ENCODE assay signal across 8 cellular contexts in genomic region chr4:3955361-3956164, GRCh38.
DNase-seq lines count a peak whose midpoint lies in the region; ATAC-seq and TF ChIP-seq lines count a peak whose summit lies in the region.
"Not testable (repeated sequence)": the region's sequence is repeated elsewhere in the genome, so short reads cannot be mapped to it uniquely, and the experiment has no call there.

No MANE protein-coding gene starts in this region.

- H3K27ac ChIP-seq in BLaER1 (peak overlapping the region; percentile 76), left lung (peak overlapping the region; percentile 69 to 89)

- H3K36me3 ChIP-seq in BLaER1, left lung: not testable (repeated sequence)

- intact Hi-C loops in left lung (cut with DNase I) = not testable (repeated sequence)

- TF ChIP-seq CTCF in left lung (IDR thresholded peaks at IDR 0.05) = not testable (repeated sequence)

- H3K4me2 ChIP-seq in BLaER1 = peak overlapping the region; percentile 92

- H3K9me3 ChIP-seq in BLaER1, left lung: not testable (repeated sequence)

- H3K9ac ChIP-seq in BLaER1 = peak overlapping the region; percentile 80

- H4K20me1 ChIP-seq in BLaER1 = not testable (repeated sequence)

- peak overlapping the region; percentile 80 for H3K4me3 ChIP-seq in BLaER1
- peak overlapping the region; percentile 68 to 73 for H3K4me3 ChIP-seq in left lung

- ATAC-seq in GM19351 (IDR thresholded peaks at IDR 0.05; ENCODE audit: unreplicated experiment) (peak; percentile 97), HG03520 (IDR thresholded peaks at IDR 0.05; ENCODE audit: unreplicated experiment) (peak; percentile 98), left lung (peak; percentile 100)

- H3K4me1 ChIP-seq in BLaER1 = peaks cover 40% of the 10 kb centered on the region
- H3K4me1 ChIP-seq in left lung = not testable (repeated sequence)

- H3K27me3 ChIP-seq in BLaER1, left lung: not testable (repeated sequence)

- DNase-seq in NCI-H526 treated with DMSO at 0.1 percent for 48 hours (lab: John Stamatoyannopoulos, UW) (peak; percentile 99), dedifferentiated amniotic fluid mesenchymal stem cell (ENCODE audit: extremely low spot score) (peak; percentile 96), left lung (peak; percentile 99)
- peak; percentile 97 to 99 for DNase-seq in activated CD4-positive, alpha-beta T cell treated with anti-CD3 and anti-CD28 coated beads, Interleukin-2, amount 50 U/mL, for 24 hours (ENCODE audit: low read depth in 1 of 2, low spot score in 1 of 2)
- DNase-seq in stimulated activated CD4-positive, alpha-beta T cell treated with anti-CD3 and anti-CD28 coated beads, Interleukin-2, amount 100 ng/mL, for 48 hours = peak; percentile 97 to 98

Comparison
In these comparisons a context has a peak if more than half of its experiments do, and no peak if none do; other contexts are left out.
1. Peak in every context shown above with its lines: DNase-seq, ATAC-seq, H3K4me3 ChIP-seq and H3K27ac ChIP-seq.